ENCODE assay signal across 7 cellular contexts in genomic region chr19:44747739-44748425, GRCh38. TPM values are rescaled to one million over a fixed set of nuclear protein-coding genes. Genes with fewer than 3 reads are reported as not detected.
DNase-seq lines count a peak whose midpoint lies in the region; ATAC-seq and TF ChIP-seq lines count a peak whose summit lies in the region.

No MANE protein-coding gene starts in this region.

- no peak for TF ChIP-seq POLR2A in sigmoid colon (IDR thresholded peaks at IDR 0.05)

- no peak overlapping the region for H3K9ac ChIP-seq in iPS-15b (ENCODE audit: low read depth, low read length)

- H3K4me3 ChIP-seq in GM12875 (ENCODE audit: low read depth, low read length) = peak overlapping the region; percentile 40
- H3K4me3 ChIP-seq in astrocyte of the cerebellum (ENCODE audit: low read depth, low read length) = peak overlapping the region; percentile 31
- peak overlapping the region; percentile 85 for H3K4me3 ChIP-seq in iPS-15b (ENCODE audit: low read depth, low read length)
- H3K4me3 ChIP-seq in sigmoid colon = peak overlapping the region; percentile 59 to 83 (median 76)

- in situ Hi-C loops in astrocyte of the cerebellum (cut with HindIII; ENCODE audit: low sequenced_read_pairs) = no loop called here

- H3K9me3 ChIP-seq in iPS-15b (ENCODE audit: control insufficient read depth, insufficient read depth, low read length) = no peaks in the 10 kb centered on the region
- H3K9me3 ChIP-seq in sigmoid colon = no peaks in the 10 kb centered on the region

- peaks cover 7% of the 10 kb centered on the region for H3K4me1 ChIP-seq in iPS-15b (ENCODE audit: control insufficient read depth, insufficient read depth, low read length)
- peaks cover 0 to 89% (median 79%) of the 10 kb centered on the region in 4 donors for H3K4me1 ChIP-seq in sigmoid colon

- no peak for TF ChIP-seq EP300 in sigmoid colon (IDR thresholded peaks at IDR 0.05)

- peak overlapping the region; percentile 90 to 98 (median 94) for H3K27ac ChIP-seq in sigmoid colon

- intact Hi-C loops in sigmoid colon (cut with DNase I) = loop anchor here (5.0 kb wide), 2 partner anchors 99 to 1549 kb away; partner anchors contain the start of genes HIF3A and NECTIN2

- DNase-seq in RPMI7951 (ENCODE audit: low read depth) (peak; percentile 84), astrocyte of the cerebellum (ENCODE audit: low read depth) (no peak), sigmoid colon (peak; percentile 89)

- TF ChIP-seq CTCF in GM12875 (IDR thresholded peaks at IDR 0.05; ENCODE audit: borderline replicate concordance, insufficient read depth, low read depth, low read length) = no peak
- no peak for TF ChIP-seq CTCF in astrocyte of the cerebellum (IDR thresholded peaks at IDR 0.05; ENCODE audit: low read depth, low read length, missing control alignments)
- TF ChIP-seq CTCF in sigmoid colon (IDR thresholded peaks at IDR 0.05) = no peak

- ATAC-seq in HG03354 (IDR thresholded peaks at IDR 0.05; ENCODE audit: poor library complexity, severe bottlenecking, unreplicated experiment) (peak; percentile 7), HG02938 (IDR thresholded peaks at IDR 0.05; ENCODE audit: unreplicated experiment) (no peak)

- H3K36me3 ChIP-seq in iPS-15b (ENCODE audit: control insufficient read depth, insufficient read depth, low read length) (no peaks in the 10 kb centered on the region), sigmoid colon (peaks cover 0 to 22% (median 2%) of the 10 kb centered on the region in 4 donors)

- 0 to 1% methylated on average over 25 to 26 of the region's 26 CpGs for WGBS in sigmoid colon, 2 donors

- H3K27me3 ChIP-seq in iPS-15b (ENCODE audit: control insufficient read depth, insufficient read depth, low read length) = peaks cover 63% of the 10 kb centered on the region
- H3K27me3 ChIP-seq in sigmoid colon = no peaks in the 10 kb centered on the region

RNA-seq across cellular contexts. Expression of gene BCL3, which starts 0.6 kb away (rescaled TPM):
- total RNA-seq in RPMI7951 (2014; rRNA removed; shearing (Covaris generic)) = 21.8 and 22.6 TPM in 2 replicates
- total RNA-seq in sigmoid colon = 10 to 100 TPM; 13.9 to 69.0 (median 25.9) TPM
- 100 to 1,000 TPM in 1 of 3 donors, 10 to 100 TPM in 2; 44.4 to 104 (median 64.7) TPM for polyA plus RNA-seq in sigmoid colon

RNA-seq across cellular contexts. Expression of gene CBLC, which starts 29.8 kb away (rescaled TPM):
- total RNA-seq in RPMI7951 (2014; rRNA removed; shearing (Covaris generic)) = not detected in 2 replicates
- total RNA-seq in sigmoid colon = not detected
- polyA plus RNA-seq in sigmoid colon = 10 to 100 TPM; 46.8 to 64.5 (median 58.0) TPM

RNA-seq across cellular contexts. Expression of gene CEACAM16, which starts 48.9 kb away (rescaled TPM):
- 0.20 TPM in 1 of 2 replicates, not detected in the other for total RNA-seq in RPMI7951 (2014; rRNA removed; shearing (Covaris generic))
- total RNA-seq in sigmoid colon = not detected
- not detected for polyA plus RNA-seq in sigmoid colon

Comparison
In these comparisons a context has a peak if more than half of its experiments do, and no peak if none do; other contexts are left out.
1. H3K4me3 ChIP-seq: peak in every context shown above with its lines; median percentile 85 in iPS-15b; 76 in sigmoid colon; 40 in GM12875; 31 in astrocyte of the cerebellum.